In the genomic region with DNA sequence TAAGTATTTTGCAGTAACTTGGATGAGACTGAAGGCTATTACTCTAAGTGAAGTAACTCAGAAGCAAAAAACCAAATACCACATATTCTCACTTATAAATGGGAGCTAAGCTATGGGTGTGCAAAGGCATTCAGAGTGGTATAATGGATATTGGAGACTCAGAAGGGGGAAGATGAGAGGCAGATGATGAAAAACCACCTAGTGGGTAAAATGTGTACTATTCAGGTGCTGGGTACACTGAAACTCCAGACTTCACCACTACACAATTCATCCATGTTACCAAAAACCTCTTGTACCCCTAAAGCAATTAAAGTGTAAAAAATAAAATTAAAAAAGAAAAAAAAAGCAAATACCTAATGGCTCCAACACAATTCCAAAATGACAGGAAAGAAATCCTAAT, we compare ENCODE assay signal across 1 cellular context.
TF ChIP-seq lines count a peak whose summit lies in the region.

No MANE protein-coding gene starts in this region.

TF ChIP-seq in H1, 55 proteins besides CTCF, POLR2A, EP300 and RAD21 (continued from another document):
- TF ChIP-seq, protein P1, sequence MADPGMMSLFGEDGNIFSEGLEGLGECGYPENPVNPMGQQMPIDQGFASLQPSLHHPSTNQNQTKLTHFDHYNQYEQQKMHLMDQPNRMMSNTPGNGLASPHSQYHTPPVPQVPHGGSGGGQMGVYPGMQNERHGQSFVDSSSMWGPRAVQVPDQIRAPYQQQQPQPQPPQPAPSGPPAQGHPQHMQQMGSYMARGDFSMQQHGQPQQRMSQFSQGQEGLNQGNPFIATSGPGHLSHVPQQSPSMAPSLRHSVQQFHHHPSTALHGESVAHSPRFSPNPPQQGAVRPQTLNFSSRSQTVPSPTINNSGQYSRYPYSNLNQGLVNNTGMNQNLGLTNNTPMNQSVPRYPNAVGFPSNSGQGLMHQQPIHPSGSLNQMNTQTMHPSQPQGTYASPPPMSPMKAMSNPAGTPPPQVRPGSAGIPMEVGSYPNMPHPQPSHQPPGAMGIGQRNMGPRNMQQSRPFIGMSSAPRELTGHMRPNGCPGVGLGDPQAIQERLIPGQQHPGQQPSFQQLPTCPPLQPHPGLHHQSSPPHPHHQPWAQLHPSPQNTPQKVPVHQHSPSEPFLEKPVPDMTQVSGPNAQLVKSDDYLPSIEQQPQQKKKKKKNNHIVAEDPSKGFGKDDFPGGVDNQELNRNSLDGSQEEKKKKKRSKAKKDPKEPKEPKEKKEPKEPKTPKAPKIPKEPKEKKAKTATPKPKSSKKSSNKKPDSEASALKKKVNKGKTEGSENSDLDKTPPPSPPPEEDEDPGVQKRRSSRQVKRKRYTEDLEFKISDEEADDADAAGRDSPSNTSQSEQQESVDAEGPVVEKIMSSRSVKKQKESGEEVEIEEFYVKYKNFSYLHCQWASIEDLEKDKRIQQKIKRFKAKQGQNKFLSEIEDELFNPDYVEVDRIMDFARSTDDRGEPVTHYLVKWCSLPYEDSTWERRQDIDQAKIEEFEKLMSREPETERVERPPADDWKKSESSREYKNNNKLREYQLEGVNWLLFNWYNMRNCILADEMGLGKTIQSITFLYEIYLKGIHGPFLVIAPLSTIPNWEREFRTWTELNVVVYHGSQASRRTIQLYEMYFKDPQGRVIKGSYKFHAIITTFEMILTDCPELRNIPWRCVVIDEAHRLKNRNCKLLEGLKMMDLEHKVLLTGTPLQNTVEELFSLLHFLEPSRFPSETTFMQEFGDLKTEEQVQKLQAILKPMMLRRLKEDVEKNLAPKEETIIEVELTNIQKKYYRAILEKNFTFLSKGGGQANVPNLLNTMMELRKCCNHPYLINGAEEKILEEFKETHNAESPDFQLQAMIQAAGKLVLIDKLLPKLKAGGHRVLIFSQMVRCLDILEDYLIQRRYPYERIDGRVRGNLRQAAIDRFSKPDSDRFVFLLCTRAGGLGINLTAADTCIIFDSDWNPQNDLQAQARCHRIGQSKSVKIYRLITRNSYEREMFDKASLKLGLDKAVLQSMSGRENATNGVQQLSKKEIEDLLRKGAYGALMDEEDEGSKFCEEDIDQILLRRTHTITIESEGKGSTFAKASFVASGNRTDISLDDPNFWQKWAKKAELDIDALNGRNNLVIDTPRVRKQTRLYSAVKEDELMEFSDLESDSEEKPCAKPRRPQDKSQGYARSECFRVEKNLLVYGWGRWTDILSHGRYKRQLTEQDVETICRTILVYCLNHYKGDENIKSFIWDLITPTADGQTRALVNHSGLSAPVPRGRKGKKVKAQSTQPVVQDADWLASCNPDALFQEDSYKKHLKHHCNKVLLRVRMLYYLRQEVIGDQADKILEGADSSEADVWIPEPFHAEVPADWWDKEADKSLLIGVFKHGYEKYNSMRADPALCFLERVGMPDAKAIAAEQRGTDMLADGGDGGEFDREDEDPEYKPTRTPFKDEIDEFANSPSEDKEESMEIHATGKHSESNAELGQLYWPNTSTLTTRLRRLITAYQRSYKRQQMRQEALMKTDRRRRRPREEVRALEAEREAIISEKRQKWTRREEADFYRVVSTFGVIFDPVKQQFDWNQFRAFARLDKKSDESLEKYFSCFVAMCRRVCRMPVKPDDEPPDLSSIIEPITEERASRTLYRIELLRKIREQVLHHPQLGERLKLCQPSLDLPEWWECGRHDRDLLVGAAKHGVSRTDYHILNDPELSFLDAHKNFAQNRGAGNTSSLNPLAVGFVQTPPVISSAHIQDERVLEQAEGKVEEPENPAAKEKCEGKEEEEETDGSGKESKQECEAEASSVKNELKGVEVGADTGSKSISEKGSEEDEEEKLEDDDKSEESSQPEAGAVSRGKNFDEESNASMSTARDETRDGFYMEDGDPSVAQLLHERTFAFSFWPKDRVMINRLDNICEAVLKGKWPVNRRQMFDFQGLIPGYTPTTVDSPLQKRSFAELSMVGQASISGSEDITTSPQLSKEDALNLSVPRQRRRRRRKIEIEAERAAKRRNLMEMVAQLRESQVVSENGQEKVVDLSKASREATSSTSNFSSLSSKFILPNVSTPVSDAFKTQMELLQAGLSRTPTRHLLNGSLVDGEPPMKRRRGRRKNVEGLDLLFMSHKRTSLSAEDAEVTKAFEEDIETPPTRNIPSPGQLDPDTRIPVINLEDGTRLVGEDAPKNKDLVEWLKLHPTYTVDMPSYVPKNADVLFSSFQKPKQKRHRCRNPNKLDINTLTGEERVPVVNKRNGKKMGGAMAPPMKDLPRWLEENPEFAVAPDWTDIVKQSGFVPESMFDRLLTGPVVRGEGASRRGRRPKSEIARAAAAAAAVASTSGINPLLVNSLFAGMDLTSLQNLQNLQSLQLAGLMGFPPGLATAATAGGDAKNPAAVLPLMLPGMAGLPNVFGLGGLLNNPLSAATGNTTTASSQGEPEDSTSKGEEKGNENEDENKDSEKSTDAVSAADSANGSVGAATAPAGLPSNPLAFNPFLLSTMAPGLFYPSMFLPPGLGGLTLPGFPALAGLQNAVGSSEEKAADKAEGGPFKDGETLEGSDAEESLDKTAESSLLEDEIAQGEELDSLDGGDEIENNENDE (IDR thresholded peaks at IDR 0.05; ENCODE audit: insufficient replicate concordance, low read length) = no peak
- TF ChIP-seq SIRT6 (IDR thresholded peaks at IDR 0.05; ENCODE audit: low read length) (no peak), SUZ12 (IDR thresholded peaks at IDR 0.05; ENCODE audit: low read length) (no peak), NANOG (IDR thresholded peaks at IDR 0.05; ENCODE audit: insufficient read depth, low read depth, low read length, poor library complexity, severe bottlenecking) (no peak), KDM4A (IDR thresholded peaks at IDR 0.05; ENCODE audit: low read depth, low read length, severe bottlenecking) (no peak), NRF1 (IDR thresholded peaks at IDR 0.05; ENCODE audit: low read depth, low read length) (no peak), SIN3A (conservative IDR thresholded peaks at IDR 0.05 in 1 of 2, IDR thresholded peaks at IDR 0.05 in 1 of 2; ENCODE audit: low read depth in 1 of 2, low read length in 2 of 2) (no peak), POU5F1 (IDR thresholded peaks at IDR 0.05; ENCODE audit: low read depth, low read length) (no peak), SP2 (IDR thresholded peaks at IDR 0.05; ENCODE audit: low read length) (no peak), TAF7 (optimal IDR thresholded peaks at IDR 0.05; ENCODE audit: borderline replicate concordance, low read depth, low read length) (no peak), YY1 (IDR thresholded peaks at IDR 0.05; ENCODE audit: low read depth, low read length) (no peak), SP4 (IDR thresholded peaks at IDR 0.05; ENCODE audit: low read length) (no peak), TCF12 (IDR thresholded peaks at IDR 0.05; ENCODE audit: low read depth, low read length) (no peak), CBX8 (IDR thresholded peaks at IDR 0.05; ENCODE audit: borderline replicate concordance, low read depth, low read length) (no peak), JUND (IDR thresholded peaks at IDR 0.05; ENCODE audit: low read length) (no peak), FOSL1 (IDR thresholded peaks at IDR 0.05; ENCODE audit: insufficient read depth, low read depth, low read length) (no peak)
- TF ChIP-seq, protein P2, sequence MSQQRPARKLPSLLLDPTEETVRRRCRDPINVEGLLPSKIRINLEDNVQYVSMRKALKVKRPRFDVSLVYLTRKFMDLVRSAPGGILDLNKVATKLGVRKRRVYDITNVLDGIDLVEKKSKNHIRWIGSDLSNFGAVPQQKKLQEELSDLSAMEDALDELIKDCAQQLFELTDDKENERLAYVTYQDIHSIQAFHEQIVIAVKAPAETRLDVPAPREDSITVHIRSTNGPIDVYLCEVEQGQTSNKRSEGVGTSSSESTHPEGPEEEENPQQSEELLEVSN (IDR thresholded peaks at IDR 0.05) = no peak
TF ChIP-seq in H1: peak in this region for 0.
